ENCODE assay signal across 36 cellular contexts in the genomic region with DNA sequence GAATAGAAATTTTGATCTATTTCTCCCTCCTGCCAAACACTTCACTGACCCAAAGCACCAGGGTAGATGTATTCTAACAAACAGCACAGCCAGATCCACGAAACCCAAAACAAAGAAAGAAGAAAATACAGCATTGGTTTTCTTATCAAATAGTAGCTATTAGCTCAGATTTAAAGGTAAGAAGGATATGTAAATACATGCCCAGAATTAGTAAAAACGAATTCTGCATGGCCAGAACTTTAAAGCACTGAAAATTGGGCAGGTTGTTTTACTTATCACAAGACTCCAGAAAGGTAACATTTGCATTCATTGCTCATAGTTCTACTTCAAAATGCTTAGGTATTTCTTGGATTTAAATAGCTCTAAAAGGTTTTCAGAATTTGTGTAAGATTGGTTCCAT. TPM values are rescaled to one million over a fixed set of nuclear protein-coding genes. Genes with fewer than 3 reads are reported as not detected.
"Had no signal": no experiment of that assay in that cellular context is flagged by ENCODE, and none has a peak within 500 bp of the region (broad histone marks: within the 10 kb centered on the region; RNA-seq: fewer than 3 reads in every experiment).

No MANE protein-coding gene starts in this region.

- H3K27me3 Mint-ChIP-seq: activated CD4-positive, alpha-beta memory T cell treated with anti-CD3 and anti-CD28 coated beads, Interleukin-2, amount 10 ng/mL, durations not matched to agents 7 days and 5 days; activated CD4-positive, alpha-beta T cell treated with anti-CD3 and anti-CD28 coated beads for 36 hours; activated CD4-positive, alpha-beta T cell treated with anti-CD3 and anti-CD28 coated beads, Interleukin-2, amount 10 ng/mL, durations not matched to agents 7 days and 5 days; activated CD8-positive, alpha-beta memory T cell treated with anti-CD3 and anti-CD28 coated beads, Interleukin-2, amount 10 ng/mL, durations not matched to agents 7 days and 5 days; activated naive CD8-positive, alpha-beta T cell treated with anti-CD3 and anti-CD28 coated beads for 36 hours; activated T-cell treated with anti-CD3 and anti-CD28 coated beads, Interleukin-2, amount 50 U/mL, for 24 hours; central memory CD8-positive, alpha-beta T cell had no signal

- DNase-seq: activated CD4-positive, alpha-beta memory T cell treated with anti-CD3 and anti-CD28 coated beads, Interleukin-2, amount 10 ng/mL, durations not matched to agents 7 days and 5 days; activated CD4-positive, alpha-beta T cell treated with anti-CD3 and anti-CD28 coated beads for 1 hour; activated CD4-positive, alpha-beta T cell treated with anti-CD3 and anti-CD28 coated beads for 36 hours; activated CD4-positive, alpha-beta T cell treated with anti-CD3 and anti-CD28 coated beads for 48 hours; activated CD4-positive, alpha-beta T cell treated with anti-CD3 and anti-CD28 coated beads, Interleukin-2, amount 10 ng/mL, durations not matched to agents 7 days and 5 days; activated CD4-positive, alpha-beta T cell treated with anti-CD3 and anti-CD28 coated beads, Interleukin-2, amount 50 U/mL, for 48 hours; activated CD4-positive, CD25-positive, alpha-beta regulatory T cell; activated CD8-positive, alpha-beta memory T cell treated with anti-CD3 and anti-CD28 coated beads for 24 hours; activated CD8-positive, alpha-beta memory T cell treated with anti-CD3 and anti-CD28 coated beads, Interleukin-2, amount 10 ng/mL, durations not matched to agents 7 days and 5 days; activated CD8-positive, alpha-beta memory T cell treated with anti-CD3 and anti-CD28 coated beads, Interleukin-2, amount 50 U/mL, for 48 hours; activated CD8-positive, alpha-beta T cell treated with anti-CD3 and anti-CD28 coated beads, Interleukin-2, amount 10 ng/mL, durations not matched to agents 7 days and 5 days; activated effector memory CD4-positive, alpha-beta T cell treated with anti-CD3 and anti-CD28 coated beads, Interleukin-2, amount 50 U/mL, for 16 hours; activated gamma-delta T cell treated with Interleukin-2 at 50 U/mL for 16 hours; activated naive CD4-positive, alpha-beta T cell; activated naive CD4-positive, alpha-beta T cell treated with anti-CD3 and anti-CD28 coated beads for 36 hours; activated naive CD4-positive, alpha-beta T cell treated with anti-CD3 and anti-CD28 coated beads, Interleukin-2, amount 50 U/mL, for 16 hours; activated naive CD8-positive, alpha-beta T cell treated with anti-CD3 and anti-CD28 coated beads for 36 hours; activated T-cell treated with anti-CD3 and anti-CD28 coated beads, Interleukin-2, amount 50 U/mL, for 24 hours; activated T-cell treated with anti-CD3 and anti-CD28 coated beads, Interleukin-2, amount 50 U/mL, for 48 hours; adrenal gland; amniotic stem cell; aorta; body of pancreas; caudate nucleus; cerebellar nuclear complex; T-helper 1 cell; T-helper 2 cell; T-helper 9 cell; WERI-Rb-1 had no signal

- H3K4me3 Mint-ChIP-seq: activated CD4-positive, alpha-beta memory T cell treated with anti-CD3 and anti-CD28 coated beads, Interleukin-2, amount 10 ng/mL, durations not matched to agents 7 days and 5 days; activated CD4-positive, alpha-beta T cell treated with anti-CD3 and anti-CD28 coated beads for 36 hours; activated CD4-positive, alpha-beta T cell treated with anti-CD3 and anti-CD28 coated beads, Interleukin-2, amount 10 ng/mL, durations not matched to agents 7 days and 5 days; activated CD8-positive, alpha-beta memory T cell treated with anti-CD3 and anti-CD28 coated beads, Interleukin-2, amount 10 ng/mL, durations not matched to agents 7 days and 5 days; activated CD8-positive, alpha-beta T cell treated with anti-CD3 and anti-CD28 coated beads, Interleukin-2, amount 10 ng/mL, durations not matched to agents 7 days and 5 days; activated naive CD4-positive, alpha-beta T cell treated with anti-CD3 and anti-CD28 coated beads for 36 hours; activated naive CD8-positive, alpha-beta T cell treated with anti-CD3 and anti-CD28 coated beads for 36 hours; activated T-cell treated with anti-CD3 and anti-CD28 coated beads, Interleukin-2, amount 50 U/mL, for 24 hours; central memory CD8-positive, alpha-beta T cell; T-helper 1 cell treated with Interleukin-12 subunit alpha and Interleukin-12 subunit beta and Interleukin-4 antibody, amounts not matched to agents 30 μg/mL and 1 μg/mL, for 36 hours; T-helper 2 cell treated with Interferon-gamma antibody and Interleukin-4, amounts not matched to agents 5 μg/mL and 100 μg/mL, for 36 hours; WTC11 had no signal

- H3K27ac Mint-ChIP-seq: activated CD4-positive, alpha-beta memory T cell treated with anti-CD3 and anti-CD28 coated beads, Interleukin-2, amount 10 ng/mL, durations not matched to agents 7 days and 5 days; activated CD4-positive, alpha-beta T cell treated with anti-CD3 and anti-CD28 coated beads for 36 hours; activated CD4-positive, alpha-beta T cell treated with anti-CD3 and anti-CD28 coated beads, Interleukin-2, amount 10 ng/mL, durations not matched to agents 7 days and 5 days; activated CD8-positive, alpha-beta memory T cell treated with anti-CD3 and anti-CD28 coated beads, Interleukin-2, amount 10 ng/mL, durations not matched to agents 7 days and 5 days; activated CD8-positive, alpha-beta T cell treated with anti-CD3 and anti-CD28 coated beads, Interleukin-2, amount 10 ng/mL, durations not matched to agents 7 days and 5 days; activated naive CD4-positive, alpha-beta T cell treated with anti-CD3 and anti-CD28 coated beads for 36 hours; activated naive CD4-positive, alpha-beta T cell treated with anti-CD3 and anti-CD28 coated beads, Interleukin-2, amount 50 U/mL, for 72 hours; activated naive CD8-positive, alpha-beta T cell treated with anti-CD3 and anti-CD28 coated beads for 36 hours; activated T-cell treated with anti-CD3 and anti-CD28 coated beads, Interleukin-2, amount 50 U/mL, for 24 hours; T-helper 1 cell treated with Interleukin-12 subunit alpha and Interleukin-12 subunit beta and Interleukin-4 antibody, amounts not matched to agents 30 μg/mL and 1 μg/mL, for 36 hours; T-helper 2 cell treated with Interferon-gamma antibody and Interleukin-4, amounts not matched to agents 5 μg/mL and 100 μg/mL, for 36 hours had no signal

- H3K27ac ChIP-seq: adrenal gland, body of pancreas, cardiac muscle cell, WERI-Rb-1 had no signal

- H3K4me1 Mint-ChIP-seq: activated CD4-positive, alpha-beta memory T cell treated with anti-CD3 and anti-CD28 coated beads, Interleukin-2, amount 10 ng/mL, durations not matched to agents 7 days and 5 days had no signal

- H3K9me3 Mint-ChIP-seq: activated CD4-positive, alpha-beta memory T cell treated with anti-CD3 and anti-CD28 coated beads, Interleukin-2, amount 10 ng/mL, durations not matched to agents 7 days and 5 days; activated CD4-positive, alpha-beta T cell treated with anti-CD3 and anti-CD28 coated beads, Interleukin-2, amount 10 ng/mL, durations not matched to agents 7 days and 5 days; activated naive CD4-positive, alpha-beta T cell treated with anti-CD3 and anti-CD28 coated beads for 36 hours; activated naive CD4-positive, alpha-beta T cell treated with anti-CD3 and anti-CD28 coated beads, Interleukin-2, amount 50 U/mL, for 72 hours; activated naive CD8-positive, alpha-beta T cell treated with anti-CD3 and anti-CD28 coated beads for 36 hours; activated T-cell treated with anti-CD3 and anti-CD28 coated beads, Interleukin-2, amount 50 U/mL, for 24 hours; central memory CD8-positive, alpha-beta T cell; T-helper 1 cell treated with Interleukin-12 subunit alpha and Interleukin-12 subunit beta and Interleukin-4 antibody, amounts not matched to agents 30 μg/mL and 1 μg/mL, for 36 hours; T-helper 2 cell treated with Interferon-gamma antibody and Interleukin-4, amounts not matched to agents 5 μg/mL and 100 μg/mL, for 36 hours had no signal

- ATAC-seq: activated CD4-positive, alpha-beta T cell treated with anti-CD3 and anti-CD28 coated beads for 36 hours; activated CD4-positive, CD25-positive, alpha-beta regulatory T cell treated with anti-CD3 and anti-CD28 coated beads, Interleukin-2, amount 50 U/mL, for 24 hours; activated CD8-positive, alpha-beta memory T cell treated with anti-CD3 and anti-CD28 coated beads, Interleukin-2, amount 10 ng/mL, durations not matched to agents 7 days and 5 days; activated CD8-positive, alpha-beta T cell treated with anti-CD3 and anti-CD28 coated beads, Interleukin-2, amount 10 ng/mL, durations not matched to agents 7 days and 5 days; activated naive CD4-positive, alpha-beta T cell treated with anti-CD3 and anti-CD28 coated beads, Interleukin-2, amount 50 U/mL, for 72 hours; body of pancreas; WTC11 had no signal

RNA-seq across cellular contexts. Expression of gene MYCL, which starts 44.2 kb away (rescaled TPM):
- total RNA-seq: activated CD4-positive, alpha-beta T cell treated with anti-CD3 and anti-CD28 coated beads, Interleukin-2, amount 10 ng/mL, durations not matched to agents 7 days and 5 days; activated CD8-positive, alpha-beta T cell treated with anti-CD3 and anti-CD28 coated beads, Interleukin-2, amount 10 ng/mL, durations not matched to agents 7 days and 5 days had no signal
